8 cellular contexts compared by ENCODE assay signal in genomic region chr13:106570354-106570822, GRCh38. TPM values are rescaled to one million over a fixed set of nuclear protein-coding genes. Genes with fewer than 3 reads are reported as not detected.
DNase-seq lines count a peak whose midpoint lies in the region; ATAC-seq lines count a peak whose summit lies in the region.

No MANE protein-coding gene starts in this region.

- H3K36me3 ChIP-seq in HUES64 (ENCODE audit: insufficient read depth, low read length) = no peaks in the 10 kb centered on the region

- no peaks in the 10 kb centered on the region for H3K27me3 Mint-ChIP-seq in naive thymus-derived CD8-positive, alpha-beta T cell

- H3K27me3 ChIP-seq in HUES64 (ENCODE audit: insufficient read depth, low read length) = no peaks in the 10 kb centered on the region

- no peak for ATAC-seq in naive thymus-derived CD8-positive, alpha-beta T cell
- no peak for ATAC-seq in stimulated activated naive CD8-positive, alpha-beta T cell treated with anti-CD3 and anti-CD28 coated beads, Interleukin-15, Interleukin-2, amounts not matched to agents 100 U/mL and 50 U/mL, for 24 hours
- no peak for ATAC-seq in GM19463 (IDR thresholded peaks at IDR 0.05; ENCODE audit: unreplicated experiment)

- peaks cover 24% of the 10 kb centered on the region for H3K4me1 ChIP-seq in HUES64 (ENCODE audit: insufficient read depth, low read length)

- peaks cover 0 to 5% (median 0%) of the 10 kb centered on the region in 9 donors for H3K9me3 Mint-ChIP-seq in naive thymus-derived CD8-positive, alpha-beta T cell

- POLR2A ChIA-PET in naive thymus-derived CD8-positive, alpha-beta T cell (lab: Charles Lee) = interaction anchor here (6.1 kb wide), 1 partner anchor 35 kb away, joined by 53 read pairs; the partner anchor contains the start of gene EFNB2

- no peaks in the 10 kb centered on the region for H3K9me3 ChIP-seq in HUES64 (ENCODE audit: insufficient read depth, low read depth, low read length)

- H3K27ac Mint-ChIP-seq in naive thymus-derived CD8-positive, alpha-beta T cell = peak overlapping the region in 4 of 10 donors; percentile 10 to 74 (median 62)

- H3K9ac ChIP-seq in HUES64 (ENCODE audit: low read depth, low read length) = no peak overlapping the region

- peak; percentile 76 for DNase-seq in ELR (ENCODE audit: low read depth)
- peak; percentile 61 to 79 for DNase-seq in activated CD4-positive, alpha-beta T cell treated with anti-CD3 and anti-CD28 coated beads for 4 hours
- peak; percentile 41 for DNase-seq in effector CD8-positive, alpha-beta T cell (lab: John Stamatoyannopoulos, UW)
- DNase-seq in naive thymus-derived CD8-positive, alpha-beta T cell = peak in 6 of 10 donors; percentile 29 to 65 (median 49)
- DNase-seq in stimulated activated naive CD8-positive, alpha-beta T cell treated with anti-CD3 and anti-CD28 coated beads, Interleukin-15, Interleukin-2, amounts not matched to agents 100 U/mL and 50 U/mL, for 24 hours = peak; percentile 44
- no peak for DNase-seq in AML-193 (lab: John Stamatoyannopoulos, UW)

- peaks cover 18 to 43% (median 37%) of the 10 kb centered on the region in 4 donors for H3K4me1 Mint-ChIP-seq in naive thymus-derived CD8-positive, alpha-beta T cell

- H3K4me3 Mint-ChIP-seq in naive thymus-derived CD8-positive, alpha-beta T cell = peak overlapping the region in 6 of 10 donors; percentile 12 to 76 (median 52)

- peaks cover 0 to 12% (median 4%) of the 10 kb centered on the region in 3 donors for H3K36me3 Mint-ChIP-seq in naive thymus-derived CD8-positive, alpha-beta T cell

- WGBS in HUES64 = 18% methylated on average over 13 of the region's 13 CpGs

- H3K27ac ChIP-seq in HUES64 (ENCODE audit: low read depth, low read length) = no peak overlapping the region

- peak overlapping the region; percentile 32 for H3K4me3 ChIP-seq in HUES64 (ENCODE audit: low read length)

RNA-seq across cellular contexts. Expression of gene ARGLU1, which starts 2.5 kb away (rescaled TPM):
- polyA plus RNA-seq in HUES64 (2013, experiment 1 of 2) = 85.4 TPM
- 109 TPM for polyA plus RNA-seq in HUES64 (2013, experiment 2 of 2)
- 100 to 1,000 TPM; 281 to 294 TPM for total RNA-seq in naive thymus-derived CD8-positive, alpha-beta T cell
- polyA plus RNA-seq in naive thymus-derived CD8-positive, alpha-beta T cell = 10 to 100 TPM; 37.0 to 46.3 (median 40.3) TPM

RNA-seq across cellular contexts. Expression of gene EFNB2, which starts 34.9 kb away (rescaled TPM):
- polyA plus RNA-seq in HUES64 (2013, experiment 1 of 2) = 30.9 TPM
- polyA plus RNA-seq in HUES64 (2013, experiment 2 of 2) = 47.2 TPM
- total RNA-seq in naive thymus-derived CD8-positive, alpha-beta T cell = under 1 TPM; 0.49 TPM
- under 1 TPM in 1 of 3 donors, not detected in 2; 0.12 TPM for polyA plus RNA-seq in naive thymus-derived CD8-positive, alpha-beta T cell

Comparison
In these comparisons a context has a peak if more than half of its experiments do, and no peak if none do; other contexts are left out.
1. DNase-seq: peak in ELR (single experiment), activated CD4-positive, alpha-beta T cell treated with anti-CD3 and anti-CD28 coated beads for 4 hours (2 of 2), effector CD8-positive, alpha-beta T cell (single experiment), naive thymus-derived CD8-positive, alpha-beta T cell (6 of 10) and stimulated activated naive CD8-positive, alpha-beta T cell treated with anti-CD3 and anti-CD28 coated beads, Interleukin-15, Interleukin-2, amounts not matched to agents 100 U/mL and 50 U/mL, for 24 hours (single experiment); none in AML-193 (0 of 2).